7 cellular contexts compared by ENCODE assay signal in the genomic region with DNA sequence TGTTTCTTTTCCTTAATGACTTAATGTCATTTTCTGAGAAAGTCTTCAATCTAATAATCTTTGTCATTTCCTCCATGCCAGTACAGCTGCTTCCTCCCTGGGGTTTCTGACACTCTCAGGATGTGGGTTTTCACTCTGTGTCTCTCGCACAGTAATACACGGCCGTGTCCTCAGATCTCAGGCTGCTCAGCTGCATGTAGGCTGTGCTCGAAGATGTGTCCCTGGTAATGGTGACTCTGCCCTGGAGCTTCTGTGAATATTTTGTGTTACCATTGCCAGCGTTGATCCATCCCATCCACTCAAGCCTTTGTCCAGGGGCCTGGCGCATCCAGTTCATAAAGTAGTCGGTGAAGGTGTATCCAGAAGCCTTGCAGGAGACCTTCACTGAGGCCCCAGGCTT.
A peak's percentile ranks its signal among the peaks of the same experiment; 100 is the strongest.
DNase-seq lines count a peak whose midpoint lies in the region; ATAC-seq and FAIRE-seq lines count a peak whose summit lies in the region.
"Not testable (repeated sequence)": the region's sequence is repeated elsewhere in the genome, so short reads cannot be mapped to it uniquely, and the experiment has no call there.

No MANE protein-coding gene starts in this region.

- H3K9me3 Mint-ChIP-seq in CD4-positive, CD25-positive, alpha-beta regulatory T cell; activated T-cell treated with anti-CD3 and anti-CD28 coated beads, Interleukin-2, amount 50 U/mL, for 4 hours; central memory CD8-positive, alpha-beta T cell; naive thymus-derived CD4-positive, alpha-beta T cell; stimulated activated effector memory CD8-positive, alpha-beta T cell treated with anti-CD3 and anti-CD28 coated beads, Interleukin-12 subunit alpha, Interleukin-12 subunit beta, amount 100 ng/mL, for 72 hours: not testable (repeated sequence)

- H3K36me3 ChIP-seq in CD4-positive, CD25-positive, alpha-beta regulatory T cell (ENCODE audit: control insufficient read depth, insufficient read depth, low read length); naive thymus-derived CD4-positive, alpha-beta T cell (ENCODE audit: control insufficient read depth in 2 of 3, insufficient read depth in 3 of 3, low read length in 3 of 3): not testable (repeated sequence)

- ATAC-seq in CD4-positive, CD25-positive, alpha-beta regulatory T cell (ENCODE audit: low read depth in 2 of 2): peak; percentile 38 to 44
- ATAC-seq in activated CD4-positive, CD25-positive, alpha-beta regulatory T cell treated with anti-CD3 and anti-CD28 coated beads, Interleukin-2, amount 50 U/mL, for 24 hours: peak; percentile 28 to 49
- peak; percentile 59 to 66 for ATAC-seq in activated T-cell treated with anti-CD3 and anti-CD28 coated beads, Interleukin-2, amount 50 U/mL, for 4 hours
- peak; percentile 68 for ATAC-seq in central memory CD8-positive, alpha-beta T cell (replicated peaks; ENCODE audit: extremely low read depth, poor library complexity, severe bottlenecking)
- peak; percentile 36 for ATAC-seq in naive thymus-derived CD4-positive, alpha-beta T cell
- peak; percentile 42 for ATAC-seq in stimulated activated effector memory CD8-positive, alpha-beta T cell treated with anti-CD3 and anti-CD28 coated beads, Interleukin-12 subunit alpha, Interleukin-12 subunit beta, amount 100 ng/mL, for 72 hours

- POLR2A ChIA-PET in naive thymus-derived CD4-positive, alpha-beta T cell (lab: Charles Lee): not testable (repeated sequence)

- not testable (repeated sequence) for H3K27me3 Mint-ChIP-seq in CD4-positive, CD25-positive, alpha-beta regulatory T cell; activated T-cell treated with anti-CD3 and anti-CD28 coated beads, Interleukin-2, amount 50 U/mL, for 4 hours (ENCODE audit: low read depth); central memory CD8-positive, alpha-beta T cell; naive thymus-derived CD4-positive, alpha-beta T cell

- not testable (repeated sequence) for H3K27me3 ChIP-seq in CD4-positive, CD25-positive, alpha-beta regulatory T cell (ENCODE audit: control insufficient read depth, insufficient read depth, low read length); naive thymus-derived CD4-positive, alpha-beta T cell (ENCODE audit: control insufficient read depth in 2 of 2, insufficient read depth in 2 of 2, low read length in 2 of 2)

- H3K27ac ChIP-seq in CD4-positive, CD25-positive, alpha-beta regulatory T cell (ENCODE audit: insufficient read depth, low read length, poor library complexity, severe bottlenecking); naive thymus-derived CD4-positive, alpha-beta T cell (ENCODE audit: low read depth, low read length): not testable (repeated sequence)

- DNase-seq in CD4-positive, CD25-positive, alpha-beta regulatory T cell; GM18507 (ENCODE audit: extremely low spot score, insufficient read length, low read depth); activated T-cell treated with anti-CD3 and anti-CD28 coated beads, Interleukin-2, amount 50 U/mL, for 4 hours; central memory CD8-positive, alpha-beta T cell (ENCODE audit: low spot score in 2 of 2); naive thymus-derived CD4-positive, alpha-beta T cell; stimulated activated effector memory CD8-positive, alpha-beta T cell treated with anti-CD3 and anti-CD28 coated beads, Interleukin-12 subunit alpha, Interleukin-12 subunit beta, amount 100 ng/mL, for 72 hours (ENCODE audit: low spot score in 2 of 2): not testable (repeated sequence)

- not testable (repeated sequence) for H3K4me3 ChIP-seq in CD4-positive, CD25-positive, alpha-beta regulatory T cell (ENCODE audit: low read depth, low read length); naive thymus-derived CD4-positive, alpha-beta T cell (ENCODE audit: low read length)

- peak; percentile 80 for FAIRE-seq in GM18507 (lab: Jason Lieb, UNC)

- H3K4me3 Mint-ChIP-seq in CD4-positive, CD25-positive, alpha-beta regulatory T cell; activated T-cell treated with anti-CD3 and anti-CD28 coated beads, Interleukin-2, amount 50 U/mL, for 4 hours; central memory CD8-positive, alpha-beta T cell; naive thymus-derived CD4-positive, alpha-beta T cell; stimulated activated effector memory CD8-positive, alpha-beta T cell treated with anti-CD3 and anti-CD28 coated beads, Interleukin-12 subunit alpha, Interleukin-12 subunit beta, amount 100 ng/mL, for 72 hours: not testable (repeated sequence)

- H3K4me1 ChIP-seq in CD4-positive, CD25-positive, alpha-beta regulatory T cell (ENCODE audit: control insufficient read depth, insufficient read depth, low read length, poor library complexity, severe bottlenecking); naive thymus-derived CD4-positive, alpha-beta T cell (ENCODE audit: control insufficient read depth in 2 of 2, insufficient read depth in 2 of 2, low read length in 2 of 2): not testable (repeated sequence)

- H3K9me3 ChIP-seq in CD4-positive, CD25-positive, alpha-beta regulatory T cell (ENCODE audit: control insufficient read depth in 2 of 2, low read length in 2 of 2); naive thymus-derived CD4-positive, alpha-beta T cell (ENCODE audit: control insufficient read depth in 2 of 3, low read length in 3 of 3): not testable (repeated sequence)

- CTCF ChIA-PET in naive thymus-derived CD4-positive, alpha-beta T cell (lab: Charles Lee): not testable (repeated sequence)

- intact Hi-C loops in naive thymus-derived CD4-positive, alpha-beta T cell (cut with micrococcal nuclease): not testable (repeated sequence)

- H3K4me1 Mint-ChIP-seq in CD4-positive, CD25-positive, alpha-beta regulatory T cell; activated T-cell treated with anti-CD3 and anti-CD28 coated beads, Interleukin-2, amount 50 U/mL, for 4 hours (ENCODE audit: low read depth); central memory CD8-positive, alpha-beta T cell; naive thymus-derived CD4-positive, alpha-beta T cell; stimulated activated effector memory CD8-positive, alpha-beta T cell treated with anti-CD3 and anti-CD28 coated beads, Interleukin-12 subunit alpha, Interleukin-12 subunit beta, amount 100 ng/mL, for 72 hours: not testable (repeated sequence)

- not testable (repeated sequence) for H3K36me3 Mint-ChIP-seq in CD4-positive, CD25-positive, alpha-beta regulatory T cell; activated T-cell treated with anti-CD3 and anti-CD28 coated beads, Interleukin-2, amount 50 U/mL, for 4 hours (ENCODE audit: insufficient read depth); central memory CD8-positive, alpha-beta T cell (ENCODE audit: insufficient read depth); naive thymus-derived CD4-positive, alpha-beta T cell; stimulated activated effector memory CD8-positive, alpha-beta T cell treated with anti-CD3 and anti-CD28 coated beads, Interleukin-12 subunit alpha, Interleukin-12 subunit beta, amount 100 ng/mL, for 72 hours

- H3K27ac Mint-ChIP-seq in CD4-positive, CD25-positive, alpha-beta regulatory T cell; central memory CD8-positive, alpha-beta T cell (ENCODE audit: low read depth); naive thymus-derived CD4-positive, alpha-beta T cell; stimulated activated effector memory CD8-positive, alpha-beta T cell treated with anti-CD3 and anti-CD28 coated beads, Interleukin-12 subunit alpha, Interleukin-12 subunit beta, amount 100 ng/mL, for 72 hours: not testable (repeated sequence)
